8 cellular contexts compared by ENCODE assay signal in genomic region chr7:29588900-29589696, GRCh38. TPM values are rescaled to one million over a fixed set of nuclear protein-coding genes. Genes with fewer than 3 reads are reported as not detected.
DNase-seq lines count a peak whose midpoint lies in the region; ATAC-seq, FAIRE-seq and TF ChIP-seq lines count a peak whose summit lies in the region.

No MANE protein-coding gene starts in this region.

- peaks cover 7% of the 10 kb centered on the region for H3K4me1 ChIP-seq in BLaER1
- H3K4me1 ChIP-seq in GM12878 (ENCODE audit: control insufficient read depth, insufficient read depth, low read length) = no peaks in the 10 kb centered on the region
- peaks cover 0 to 3% (median 0%) of the 10 kb centered on the region in 4 donors for H3K4me1 ChIP-seq in upper lobe of left lung

- DNase-seq in GM12891 (ENCODE audit: insufficient read length, low spot score) (peak; percentile 30), NCI-H510A treated with DMSO at 0.1 percent for 48 hours (lab: John Stamatoyannopoulos, UW) (peak; percentile 9), GM12878 (ENCODE audit: low read depth, low spot score) (peak; percentile 4), kidney tubule cell (ENCODE audit: low spot score) (peak; percentile 46), upper lobe of left lung (no peak), GF-D8 (lab: John Stamatoyannopoulos, UW) (no peak)

- peak; percentile 93 for ATAC-seq in HG02798 (IDR thresholded peaks at IDR 0.05; ENCODE audit: poor library complexity, unreplicated experiment)
- peak; percentile 90 for ATAC-seq in GM12878
- ATAC-seq in upper lobe of left lung (ENCODE audit: low FRiP score in 2 of 2) = peak; percentile 46 to 88

- CTCF ChIA-PET in GM12878 (lab: Yijun Ruan, JAX) = interaction anchor here (0.6 to 1.2 kb wide), 8 partner anchors 15 to 1508 kb away, joined by 3 to 4 read pairs (median 4); no protein-coding TSS in a partner anchor

- BruUV-seq in GM12878 (replicated peaks; lab: Mats Ljungman, UMichigan) = no TSS peak

- H3K9me3 ChIP-seq in BLaER1 (no peaks in the 10 kb centered on the region), GM12878 (replicated peaks; ENCODE audit: control insufficient read depth, insufficient read depth, low read length) (no peaks in the 10 kb centered on the region), upper lobe of left lung (no peaks in the 10 kb centered on the region)

- peak overlapping the region; percentile 59 for H3K4me2 ChIP-seq in BLaER1
- H3K4me2 ChIP-seq in GM12878 (ENCODE audit: control insufficient read depth, insufficient read depth) = no peak overlapping the region

- peak; percentile 71 to 94 (median 93) for TF ChIP-seq CTCF in GM12878 (IDR thresholded peaks at IDR 0.05 in 2 of 3, conservative IDR thresholded peaks at IDR 0.05 in 1 of 3; ENCODE audit: control insufficient read depth in 2 of 3, extremely low read depth in 1 of 3, insufficient read depth in 1 of 3, low read depth in 3 of 3, low read length in 3 of 3)
- peak in 4 of 6 experiments; percentile 36 to 79 (median 59) for TF ChIP-seq CTCF in upper lobe of left lung (IDR thresholded peaks at IDR 0.05)

- H3K4me3 ChIP-seq in BLaER1 = no peak overlapping the region
- no peak overlapping the region for H3K4me3 ChIP-seq in GM12878
- H3K4me3 ChIP-seq in upper lobe of left lung = peak overlapping the region in 1 of 4 donors; percentile 9

- TF ChIP-seq POLR2A in GM12891 (IDR thresholded peaks at IDR 0.05; ENCODE audit: low read depth, low read length) = no peak
- TF ChIP-seq POLR2A in GM12878 (IDR thresholded peaks at IDR 0.05; ENCODE audit: low read depth, low read length) = no peak
- TF ChIP-seq POLR2A in upper lobe of left lung (IDR thresholded peaks at IDR 0.05) = no peak

- in situ Hi-C loops in GM12878 (cut with MboI) = no loop called here

- POLR2A ChIA-PET in GM12878 (lab: Charles Lee) = no interaction called here

- H3K27me3 ChIP-seq in BLaER1 (no peaks in the 10 kb centered on the region), GM12878 (replicated peaks in 1 of 2; ENCODE audit: control insufficient read depth in 2 of 2, insufficient read depth in 2 of 2, low read length in 1 of 2) (no peaks in the 10 kb centered on the region; a peak in 1 of 4 replicates), upper lobe of left lung (no peaks in the 10 kb centered on the region)

- H2AFZ ChIP-seq in GM12878 (ENCODE audit: control insufficient read depth, low read depth, low read length) = peak overlapping the region; percentile 67

- intact Hi-C loops in GM12878 (cut with micrococcal nuclease; ENCODE audit: unreplicated experiment) = no loop called here

- 22% methylated on average over 8 of the region's 8 CpGs for WGBS in GM12878 (ENCODE audit: insufficient coverage, insufficient replicate concordance, low lambda C conversion rate, missing lambda C conversion rate)
- WGBS in upper lobe of left lung, 2 donors = 46 to 53% methylated on average over 8 of the region's 8 CpGs

- TF ChIP-seq EP300 in GM12878 (IDR thresholded peaks at IDR 0.05; ENCODE audit: borderline replicate concordance in 1 of 2, control insufficient read depth in 1 of 2, low read depth in 2 of 2, low read length in 2 of 2) = no peak
- no peak for TF ChIP-seq EP300 in upper lobe of left lung (IDR thresholded peaks at IDR 0.05)

- H3K36me3 ChIP-seq in BLaER1 = no peaks in the 10 kb centered on the region
- no peaks in the 10 kb centered on the region for H3K36me3 ChIP-seq in GM12878 (ENCODE audit: control insufficient read depth in 2 of 2, insufficient read depth in 2 of 2, low read length in 1 of 2)
- H3K36me3 ChIP-seq in upper lobe of left lung = no peaks in the 10 kb centered on the region

- no peak overlapping the region for H3K27ac ChIP-seq in BLaER1
- no peak overlapping the region for H3K27ac ChIP-seq in GM12878 (ENCODE audit: control insufficient read depth, insufficient read depth)
- H3K27ac ChIP-seq in upper lobe of left lung = no peak overlapping the region

- peak; percentile 33; the same call in 1 of the 2 replicates for TF ChIP-seq RAD21 in GM12878 (IDR thresholded peaks at IDR 0.05; ENCODE audit: insufficient read depth, low read depth, low read length)

- RAD21 ChIA-PET in GM12878 (lab: Charles Lee; ENCODE audit: unreplicated experiment) = no interaction called here

- H4K20me1 ChIP-seq in BLaER1 (no peaks in the 10 kb centered on the region), GM12878 (ENCODE audit: control insufficient read depth, insufficient read depth) (no peaks in the 10 kb centered on the region)

- FAIRE-seq in GM12891 (lab: Jason Lieb, UNC) = no peak
- peak; percentile 85 for FAIRE-seq in GM12878 (lab: Jason Lieb, UNC)

- SMC1A ChIA-PET in GM12878 (lab: Charles Lee; ENCODE audit: uncharacterized antibody, unreplicated experiment) = no interaction called here

- H3K9ac ChIP-seq in BLaER1 (no peak overlapping the region), GM12878 (ENCODE audit: control insufficient read depth, insufficient read depth, low read length) (no peak overlapping the region)

- H3K79me2 ChIP-seq in GM12878 (ENCODE audit: control insufficient read depth, insufficient read depth, low read length) = no peaks in the 10 kb centered on the region

TF ChIP-seq in GM12891, 5 proteins besides CTCF, POLR2A, EP300 and RAD21:
- no peak for TF ChIP-seq SPI1 (IDR thresholded peaks at IDR 0.05; ENCODE audit: low read depth, low read length)
- TF ChIP-seq POLR2AphosphoS5 (IDR thresholded peaks at IDR 0.05; ENCODE audit: low read depth, low read length) = no peak
- TF ChIP-seq PAX5 (IDR thresholded peaks at IDR 0.05; ENCODE audit: insufficient read depth, low read length, severe bottlenecking) = no peak
- TF ChIP-seq POU2F2 (IDR thresholded peaks at IDR 0.05; ENCODE audit: low read depth, low read length) = no peak
- no peak for TF ChIP-seq TAF1 (IDR thresholded peaks at IDR 0.05; ENCODE audit: low read depth, low read length)

TF ChIP-seq in GM12878, 131 proteins besides CTCF, POLR2A, EP300 and RAD21:
- TF ChIP-seq STAT3 (IDR thresholded peaks at IDR 0.05; ENCODE audit: low read depth, low read length) = no peak

RNA-seq across cellular contexts. Expression of gene PRR15, which starts 25.5 kb away (rescaled TPM):
- not detected for polyA plus RNA-seq in GM12891 (2012; ENCODE audit: low read depth, missing spikeins)
- total RNA-seq in GM12878 (2013; cell fraction: nucleolus; rRNA removed) = not detected in 2 replicates
- total RNA-seq in GM12878 (2014; rRNA removed) = not detected in 2 replicates
- not detected in 2 replicates for total RNA-seq in GM12878 (2014; rRNA removed; fragmentation: Illumina TruSeq; extraction: Trizol)
- total RNA-seq in GM12878 (2021) = not detected in 2 replicates
- polyA plus RNA-seq in GM12878 (2011; ENCODE audit: low read depth) = not detected
- polyA plus RNA-seq in GM12878 (2011; rRNA removed) = not detected in 2 replicates
- polyA plus RNA-seq in GM12878 (2011; cell fraction: cytosol; rRNA removed) = not detected in 2 replicates
- polyA plus RNA-seq in GM12878 (2011; cell fraction: nucleus; rRNA removed) = not detected in 2 replicates
- polyA plus RNA-seq in GM12878 (2012) = not detected in 2 replicates
- polyA plus RNA-seq in GM12878 (2014; fragmentation: Illumina TruSeq; extraction: Trizol) = not detected in 2 replicates
- polyA plus RNA-seq in GM12878 (2014; fragmentation: Nextera tagmentation; extraction: Ambion mirVana) = not detected
- not detected in 2 replicates for polyA plus RNA-seq in GM12878 (2014; rRNA removed)
- not detected for polyA plus RNA-seq in GM12878 (2016; fragmentation: Nextera tagmentation; extraction: Ambion mirVana)
- not detected in 2 replicates for polyA minus RNA-seq in GM12878 (2011; rRNA and poly(A)+ RNA removed)
- not detected in 2 replicates for polyA minus RNA-seq in GM12878 (2011; cell fraction: cytosol; rRNA and poly(A)+ RNA removed)
- not detected in 2 replicates for polyA minus RNA-seq in GM12878 (2011; cell fraction: nucleus; rRNA and poly(A)+ RNA removed)
- 10 to 100 TPM in 1 of 6 donors, 1 to 10 TPM in 5; 2.1 to 13.5 (median 3.5) TPM for total RNA-seq in upper lobe of left lung

Comparison
In these comparisons a context has a peak if more than half of its experiments do, and no peak if none do; other contexts are left out.
1. DNase-seq: peak in GM12891 (single experiment), NCI-H510A treated with DMSO at 0.1 percent for 48 hours (single experiment), GM12878 (single experiment) and kidney tubule cell (single experiment); none in upper lobe of left lung (0 of 2) and GF-D8 (single experiment).
2. Peak in every context shown above with its lines, with median percentiles within 50 percentile points of each other: ATAC-seq.